ENCODE assay signal across 1 cellular context in genomic region chrX:46647251-46647650, GRCh38.
TF ChIP-seq lines count a peak whose summit lies in the region.

No MANE protein-coding gene starts in this region.

TF ChIP-seq in GM12891, 5 proteins besides CTCF, POLR2A, EP300 and RAD21:
- TF ChIP-seq TAF1 (IDR thresholded peaks at IDR 0.05; ENCODE audit: low read depth, low read length) (no peak), POLR2AphosphoS5 (IDR thresholded peaks at IDR 0.05; ENCODE audit: low read depth, low read length) (no peak), SPI1 (IDR thresholded peaks at IDR 0.05; ENCODE audit: low read depth, low read length) (no peak), PAX5 (IDR thresholded peaks at IDR 0.05; ENCODE audit: insufficient read depth, low read length, severe bottlenecking) (no peak), POU2F2 (IDR thresholded peaks at IDR 0.05; ENCODE audit: low read depth, low read length) (no peak)
